Comparison of ENCODE assay signal across 10 cellular contexts in the genomic region with DNA sequence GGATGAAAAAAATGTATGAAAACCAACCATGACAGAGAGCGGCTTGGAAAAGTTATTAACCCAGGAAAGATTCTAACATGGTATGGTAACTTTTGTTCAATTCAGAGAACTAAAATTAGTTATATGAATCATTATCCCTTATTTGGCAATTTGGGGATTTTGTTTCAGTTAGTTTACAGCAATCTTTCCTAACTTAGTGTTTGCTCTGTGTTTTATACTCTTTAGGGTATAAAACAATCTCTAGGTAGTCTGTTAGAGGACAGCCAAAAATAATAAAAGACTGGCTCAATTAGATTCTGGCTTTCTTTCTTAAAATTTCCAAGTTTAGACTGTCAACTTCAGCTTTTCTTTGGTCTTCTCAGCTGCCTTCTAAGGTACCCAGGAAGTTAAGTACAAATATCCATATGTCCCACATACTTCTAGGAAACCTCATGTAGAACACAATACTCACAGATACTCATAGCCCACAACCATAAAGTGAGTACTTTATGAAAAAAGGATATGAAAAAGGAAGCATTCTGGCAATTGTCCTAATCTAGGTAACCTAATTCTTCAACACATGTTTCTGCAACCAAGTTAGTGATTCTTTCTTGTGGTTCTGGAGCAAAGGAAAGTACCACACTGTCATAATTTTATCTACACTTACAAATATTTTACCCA.
DNase-seq lines count a peak whose midpoint lies in the region; ATAC-seq and TF ChIP-seq lines count a peak whose summit lies in the region.
"Had no signal": no experiment of that assay in that cellular context is flagged by ENCODE, and none has a peak within 500 bp of the region (broad histone marks: within the 10 kb centered on the region; RNA-seq: fewer than 3 reads in every experiment).

No MANE protein-coding gene starts in this region.

- TF ChIP-seq CTCF in AG09309 (IDR thresholded peaks at IDR 0.05; ENCODE audit: control insufficient read depth, insufficient read depth, low read depth, low read length, missing control alignments): no peak
- TF ChIP-seq CTCF in fibroblast of pulmonary artery (IDR thresholded peaks at IDR 0.05; ENCODE audit: low read length, missing control alignments): no peak

- no peaks in the 10 kb centered on the region for H3K36me3 Mint-ChIP-seq in stimulated activated effector memory CD8-positive, alpha-beta T cell treated with anti-CD3 and anti-CD28 coated beads, Interleukin-12 subunit alpha, Interleukin-12 subunit beta, amount 100 ng/mL, for 72 hours

- H3K4me3 ChIP-seq in AG09309 (ENCODE audit: control insufficient read depth, low read depth, low read length) (no peak overlapping the region), fibroblast of pulmonary artery (replicated peaks; ENCODE audit: low read depth, low read length) (no peak overlapping the region)
- H3K4me3 ChIP-seq: prostate gland had no signal

- in situ Hi-C loops in G401 (cut with HindIII; ENCODE audit: low sequenced_read_pairs): no loop called here

- H3K4me3 Mint-ChIP-seq in stimulated activated effector memory CD8-positive, alpha-beta T cell treated with anti-CD3 and anti-CD28 coated beads, Interleukin-12 subunit alpha, Interleukin-12 subunit beta, amount 100 ng/mL, for 72 hours: no peak overlapping the region

- peak; percentile 35 for ATAC-seq in GM19455 (IDR thresholded peaks at IDR 0.05; ENCODE audit: unreplicated experiment)
- ATAC-seq in HG03571 (IDR thresholded peaks at IDR 0.05; ENCODE audit: unreplicated experiment): peak; percentile 70
- ATAC-seq in stimulated activated effector memory CD8-positive, alpha-beta T cell treated with anti-CD3 and anti-CD28 coated beads, Interleukin-12 subunit alpha, Interleukin-12 subunit beta, amount 100 ng/mL, for 72 hours: no peak

- no peaks in the 10 kb centered on the region for H3K4me1 Mint-ChIP-seq in stimulated activated effector memory CD8-positive, alpha-beta T cell treated with anti-CD3 and anti-CD28 coated beads, Interleukin-12 subunit alpha, Interleukin-12 subunit beta, amount 100 ng/mL, for 72 hours

- H3K27ac Mint-ChIP-seq in stimulated activated effector memory CD8-positive, alpha-beta T cell treated with anti-CD3 and anti-CD28 coated beads, Interleukin-12 subunit alpha, Interleukin-12 subunit beta, amount 100 ng/mL, for 72 hours: no peak overlapping the region

- no peaks in the 10 kb centered on the region for H3K9me3 Mint-ChIP-seq in stimulated activated effector memory CD8-positive, alpha-beta T cell treated with anti-CD3 and anti-CD28 coated beads, Interleukin-12 subunit alpha, Interleukin-12 subunit beta, amount 100 ng/mL, for 72 hours

- DNase-seq in AG09309 (ENCODE audit: low read depth): peak; percentile 29
- DNase-seq in fibroblast of pulmonary artery (ENCODE audit: low read depth): peak; percentile 38
- no peak for DNase-seq in G401 (ENCODE audit: low spot score)
- no peak for DNase-seq in stimulated activated effector memory CD8-positive, alpha-beta T cell treated with anti-CD3 and anti-CD28 coated beads, Interleukin-12 subunit alpha, Interleukin-12 subunit beta, amount 100 ng/mL, for 72 hours (ENCODE audit: low spot score in 2 of 2)
- DNase-seq in NCI-H146 treated with DMSO at 0.1 percent for 48 hours (lab: John Stamatoyannopoulos, UW; ENCODE audit: unreplicated experiment): no peak
- DNase-seq in stimulated activated CD8-positive, alpha-beta memory T cell treated with anti-CD3 and anti-CD28 coated beads, Interleukin-4, amount 100 ng/mL, for 48 hours: no peak
- DNase-seq: activated CD4-positive, alpha-beta T cell treated with anti-CD3 and anti-CD28 coated beads, Interleukin-2, amount 50 U/mL, for 48 hours had no signal

Comparison
In these comparisons a context has a peak if more than half of its experiments do, and no peak if none do; other contexts are left out.
1. DNase-seq: peak in AG09309 (single experiment) and fibroblast of pulmonary artery (single experiment); none in G401 (single experiment), stimulated activated effector memory CD8-positive, alpha-beta T cell treated with anti-CD3 and anti-CD28 coated beads, Interleukin-12 subunit alpha, Interleukin-12 subunit beta, amount 100 ng/mL, for 72 hours (0 of 2), NCI-H146 treated with DMSO at 0.1 percent for 48 hours (single experiment) and stimulated activated CD8-positive, alpha-beta memory T cell treated with anti-CD3 and anti-CD28 coated beads, Interleukin-4, amount 100 ng/mL, for 48 hours (single experiment).